20 cellular contexts compared by ENCODE assay signal in the genomic region with DNA sequence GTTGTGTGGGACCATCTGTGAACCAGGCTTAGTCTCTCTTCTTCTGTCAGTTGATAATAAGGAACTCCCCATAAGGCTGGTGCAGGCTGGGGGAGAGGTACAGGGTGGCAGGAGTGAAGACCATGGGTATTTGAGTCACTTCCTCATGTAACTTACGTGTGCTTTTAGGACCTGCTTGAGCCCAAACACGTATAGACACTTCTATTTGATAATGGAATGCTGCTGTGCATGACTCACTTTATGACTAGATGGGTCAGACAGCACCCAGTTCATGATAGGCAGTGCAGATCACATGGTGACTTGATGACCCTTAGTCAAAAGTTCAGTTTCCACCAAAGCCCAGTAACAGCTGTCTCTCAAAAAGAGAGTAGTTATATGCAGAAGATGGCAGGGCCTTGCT.
DNase-seq lines count a peak whose midpoint lies in the region; ATAC-seq, FAIRE-seq and TF ChIP-seq lines count a peak whose summit lies in the region.
"Had no signal": no experiment of that assay in that cellular context is flagged by ENCODE, and none has a peak within 500 bp of the region (broad histone marks: within the 10 kb centered on the region; RNA-seq: fewer than 3 reads in every experiment).

No MANE protein-coding gene starts in this region.

- DNase-seq in HT1080 (ENCODE audit: low read depth) (peak; percentile 72), MV-4-11 (lab: John Stamatoyannopoulos, UW) (peak; percentile 11), epithelial cell of esophagus (ENCODE audit: low read depth) (peak; percentile 69), T1000 (lab: John Stamatoyannopoulos, UW) (no peak), cortex of kidney (lab: John Stamatoyannopoulos, UW) (no peak), HTR-8/SVneo (ENCODE audit: insufficient read length, low spot score) (no peak)
- DNase-seq: BE2C; CD4-positive, alpha-beta memory T cell; DMS153; DMS79 treated with DMSO at 0.1 percent for 48 hours; EL; GDM1; GOT3; H9 had no signal

- no peaks in the 10 kb centered on the region for H3K9me2 ChIP-seq in SU-DHL-6 (replicated peaks; ENCODE audit: insufficient read depth, low read length)

- ATAC-seq in HG03025 (IDR thresholded peaks at IDR 0.05; ENCODE audit: low FRiP score, unreplicated experiment), result no peak
- ATAC-seq: A549 had no signal

- no peak for FAIRE-seq in HTR-8/SVneo (lab: Jason Lieb, UNC)
- FAIRE-seq: A549, GM12892 had no signal

- H3K27me3 ChIP-seq in SU-DHL-6 (ENCODE audit: low read length), result no peaks in the 10 kb centered on the region
- H3K27me3 ChIP-seq: BE2C had no signal

- no peaks in the 10 kb centered on the region for H3K79me2 ChIP-seq in SU-DHL-6 (ENCODE audit: insufficient read depth, low read length)

- H3K4me2 ChIP-seq in SU-DHL-6 (ENCODE audit: low read depth, low read length, poor library complexity, severe bottlenecking), result no peak overlapping the region
- H3K4me2 ChIP-seq: A549 had no signal

- TF ChIP-seq CTCF in SU-DHL-6 (IDR thresholded peaks at IDR 0.05; ENCODE audit: insufficient read depth, low read length, poor library complexity, severe bottlenecking), result no peak
- no peak for TF ChIP-seq CTCF in epithelial cell of esophagus (IDR thresholded peaks at IDR 0.05; ENCODE audit: insufficient read depth, low read depth, low read length, missing control alignments)

- no peaks in the 10 kb centered on the region for H3K9me3 ChIP-seq in SU-DHL-6 (ENCODE audit: insufficient read depth, low read length)
- H3K9me3 ChIP-seq: A549, BE2C had no signal

- H3K27ac ChIP-seq in SU-DHL-6 (ENCODE audit: low read depth, low read length), result no peak overlapping the region
- H3K27ac ChIP-seq: A549, C4-2B, HL-60 had no signal

- peak overlapping the region; percentile 66 for H2AFZ ChIP-seq in SU-DHL-6 (ENCODE audit: low read depth, low read length, severe bottlenecking)

- no peaks in the 10 kb centered on the region for H3F3A ChIP-seq in SU-DHL-6 (ENCODE audit: insufficient read depth)

- H4K20me1 ChIP-seq in SU-DHL-6 (ENCODE audit: low read depth, low read length), result no peaks in the 10 kb centered on the region

- H3K4me3 ChIP-seq in SU-DHL-6 (ENCODE audit: insufficient read depth, low read length, poor library complexity, severe bottlenecking), result no peak overlapping the region
- no peak overlapping the region for H3K4me3 ChIP-seq in epithelial cell of esophagus (ENCODE audit: low read length)
- H3K4me3 ChIP-seq: A549 had no signal

- H3K36me3 ChIP-seq in SU-DHL-6 (ENCODE audit: low read length), result no peaks in the 10 kb centered on the region
- H3K36me3 ChIP-seq: BE2C had no signal

- no peak overlapping the region for H3K9ac ChIP-seq in SU-DHL-6 (ENCODE audit: low read length)

Comparison
In these comparisons a context has a peak if more than half of its experiments do, and no peak if none do; other contexts are left out.
1. DNase-seq: peak in HT1080 (single experiment), MV-4-11 (single experiment) and epithelial cell of esophagus (single experiment); none in T1000 (single experiment), cortex of kidney (single experiment) and HTR-8/SVneo (single experiment).